12 cellular contexts compared by ENCODE assay signal in genomic region chr9:112532427-112532826, GRCh38. TPM values are rescaled to one million over a fixed set of nuclear protein-coding genes. Genes with fewer than 3 reads are reported as not detected.
DNase-seq lines count a peak whose midpoint lies in the region; ATAC-seq, FAIRE-seq and TF ChIP-seq lines count a peak whose summit lies in the region.
"Had no signal": no experiment of that assay in that cellular context is flagged by ENCODE, and none has a peak within 500 bp of the region (broad histone marks: within the 10 kb centered on the region; RNA-seq: fewer than 3 reads in every experiment).

No MANE protein-coding gene starts in this region.

- FAIRE-seq in K562 (lab: Jason Lieb, UNC) = no peak

- TF ChIP-seq CTCF in K562 (IDR thresholded peaks at IDR 0.05 in 2 of 3, conservative IDR thresholded peaks at IDR 0.05 in 1 of 3; ENCODE audit: insufficient read depth in 2 of 3, low read depth in 1 of 3, low read length in 3 of 3) (no peak), left lung (IDR thresholded peaks at IDR 0.05) (no peak)

- CTCF ChIA-PET in K562 (lab: Yijun Ruan, JAX; ENCODE audit: low intra/inter-chr PET ratio) = no interaction called here
- CTCF ChIA-PET in activated CD4-positive, alpha-beta memory T cell treated with anti-CD3 and anti-CD28 coated beads, Interleukin-2, amount 10 ng/mL, durations not matched to agents 7 days and 5 days (lab: Charles Lee) = no interaction called here

- H3K9ac ChIP-seq in K562 (ENCODE audit: insufficient read depth in 1 of 2, low read depth in 2 of 2, low read length in 2 of 2) = no peak overlapping the region
- H3K9ac ChIP-seq: KMS-11, SK-N-SH had no signal

- no peak overlapping the region for H2AFZ ChIP-seq in K562 (ENCODE audit: low read depth, low read length)

- no peak overlapping the region for H3K27ac Mint-ChIP-seq in activated CD4-positive, alpha-beta memory T cell treated with anti-CD3 and anti-CD28 coated beads, Interleukin-2, amount 10 ng/mL, durations not matched to agents 7 days and 5 days

- no peak overlapping the region for H3K4me3 ChIP-seq in K562
- no peak overlapping the region for H3K4me3 ChIP-seq in left lung

- no peaks in the 10 kb centered on the region for H3K9me1 ChIP-seq in K562 (ENCODE audit: control insufficient read depth, insufficient read depth, low read length)

- H3K4me2 ChIP-seq in K562 (ENCODE audit: insufficient read depth, low read length) = no peak overlapping the region
- H3K4me2 ChIP-seq: KMS-11, SK-N-SH had no signal

- no peak for TF ChIP-seq EP300 in K562 (IDR thresholded peaks at IDR 0.05; ENCODE audit: low read length)

- no peak for DNase-seq in Right ventricle myocardium superior
- DNase-seq in cardiac septum (ENCODE audit: low spot score) = no peak
- DNase-seq in K562 (ENCODE audit: extremely low read depth in 1 of 4, low spot score in 3 of 4) = no peak
- no peak for DNase-seq in left lung
- DNase-seq in cerebellum (ENCODE audit: low spot score) = no peak
- no peak for DNase-seq in activated CD4-positive, alpha-beta memory T cell treated with anti-CD3 and anti-CD28 coated beads, Interleukin-2, amount 10 ng/mL, durations not matched to agents 7 days and 5 days
- DNase-seq in NCI-H510A (lab: John Stamatoyannopoulos, UW) = no peak
- DNase-seq: activated gamma-delta T cell treated with Interleukin-2 at 50 U/mL for 16 hours, hippocampal formation, SK-N-SH had no signal

- no peaks in the 10 kb centered on the region for H3K27me3 Mint-ChIP-seq in activated CD4-positive, alpha-beta memory T cell treated with anti-CD3 and anti-CD28 coated beads, Interleukin-2, amount 10 ng/mL, durations not matched to agents 7 days and 5 days

- H3K27me3 ChIP-seq in K562 (ENCODE audit: control insufficient read depth in 2 of 2, insufficient read depth in 2 of 2, low read length in 2 of 2) = no peaks in the 10 kb centered on the region
- no peaks in the 10 kb centered on the region for H3K27me3 ChIP-seq in left lung

- POLR2A ChIA-PET in K562 (lab: Yijun Ruan, JAX) = interaction anchor here (1.0 to 1.1 kb wide), 4 partner anchors 9 to 41 kb away, joined by 3 read pairs; no protein-coding TSS in a partner anchor
- POLR2A ChIA-PET in activated CD4-positive, alpha-beta memory T cell treated with anti-CD3 and anti-CD28 coated beads, Interleukin-2, amount 10 ng/mL, durations not matched to agents 7 days and 5 days (lab: Charles Lee) = no interaction called here

- no peak for TF ChIP-seq RAD21 in K562 (CRISPR knock-in tag; conservative IDR thresholded peaks at IDR 0.05 in 1 of 2, IDR thresholded peaks at IDR 0.05 in 1 of 2)

- peak; percentile 89 for ATAC-seq in Right ventricle myocardium superior (ENCODE audit: poor library complexity)
- no peak for ATAC-seq in K562
- ATAC-seq in left lung = peak; percentile 86
- ATAC-seq in HG02759 (IDR thresholded peaks at IDR 0.05; ENCODE audit: unreplicated experiment) = no peak

- no TSS peak for BruUV-seq in K562 (replicated peaks; lab: Mats Ljungman, UMichigan)

- no peak for TF ChIP-seq POLR2A in K562 (conservative IDR thresholded peaks at IDR 0.05)

- peaks cover 2% of the 10 kb centered on the region for H3K9me3 Mint-ChIP-seq in activated CD4-positive, alpha-beta memory T cell treated with anti-CD3 and anti-CD28 coated beads, Interleukin-2, amount 10 ng/mL, durations not matched to agents 7 days and 5 days

- no peaks in the 10 kb centered on the region for H3K4me1 ChIP-seq in K562 (replicated peaks in 1 of 2; ENCODE audit: control insufficient read depth in 2 of 2, insufficient read depth in 2 of 2, low read length in 2 of 2)
- H3K4me1 ChIP-seq in left lung = peaks cover 0 to 10% of the 10 kb centered on the region in 2 donors

- H3K4me3 Mint-ChIP-seq in activated CD4-positive, alpha-beta memory T cell treated with anti-CD3 and anti-CD28 coated beads, Interleukin-2, amount 10 ng/mL, durations not matched to agents 7 days and 5 days = no peak overlapping the region

- peaks cover under 1% of the 10 kb centered on the region for H3K36me3 Mint-ChIP-seq in activated CD4-positive, alpha-beta memory T cell treated with anti-CD3 and anti-CD28 coated beads, Interleukin-2, amount 10 ng/mL, durations not matched to agents 7 days and 5 days (ENCODE audit: low read depth)

- peaks cover 29% of the 10 kb centered on the region for H3K79me2 ChIP-seq in K562 (ENCODE audit: control insufficient read depth, insufficient read depth, low read length)

- no peaks in the 10 kb centered on the region for H3K4me1 Mint-ChIP-seq in activated CD4-positive, alpha-beta memory T cell treated with anti-CD3 and anti-CD28 coated beads, Interleukin-2, amount 10 ng/mL, durations not matched to agents 7 days and 5 days

- H3K36me3 ChIP-seq in K562 (ENCODE audit: control insufficient read depth, insufficient read depth, low read length) (no peaks in the 10 kb centered on the region), left lung (no peaks in the 10 kb centered on the region)

- H3K27ac ChIP-seq in K562 (ENCODE audit: extremely low read depth, low read depth, low read length) (no peak overlapping the region), left lung (no peak overlapping the region)
- H3K27ac ChIP-seq: KMS-11 had no signal

- no peaks in the 10 kb centered on the region for H4K20me1 ChIP-seq in K562 (replicated peaks; ENCODE audit: control insufficient read depth, insufficient read depth, low read length)

- WGBS in K562 (ENCODE audit: insufficient coverage, low coverage, missing lambda C conversion rate) = 33% methylated on average over 1 of the region's 1 CpG

- in situ Hi-C loops in K562 (cut with MboI) = no loop called here

- H3K9me3 ChIP-seq in K562 (replicated peaks; ENCODE audit: control insufficient read depth, insufficient read depth, low read depth, low read length) = no peaks in the 10 kb centered on the region
- no peaks in the 10 kb centered on the region for H3K9me3 ChIP-seq in left lung
- H3K9me3 ChIP-seq: SK-N-SH had no signal

- intact Hi-C loops in Right ventricle myocardium superior (cut with DNase I) (no loop called here), cardiac septum (cut with DNase I) (no loop called here), K562 (cut with micrococcal nuclease) (no loop called here), left lung (cut with DNase I) (no loop called here)

TF ChIP-seq in K562, 482 proteins besides CTCF, POLR2A, EP300 and RAD21:
- TF ChIP-seq CEBPG (CRISPR knock-in tag; IDR thresholded peaks at IDR 0.05) = no peak
- TF ChIP-seq CEBPG (tag; conservative IDR thresholded peaks at IDR 0.05 in 1 of 2, IDR thresholded peaks at IDR 0.05 in 1 of 2) = 0 out of 4 replicates have a peak, but pooled peaks of 1 of the 2 experiments have one; percentile 39
- TF ChIP-seq SIN3A (IDR thresholded peaks at IDR 0.05; ENCODE audit: borderline replicate concordance in 2 of 2, control insufficient read depth in 1 of 2, low read depth in 2 of 2, low read length in 2 of 2) = no peak
- TF ChIP-seq CEBPB (tag; IDR thresholded peaks at IDR 0.05) = peak; percentile 85

RNA-seq across cellular contexts. Expression of gene KIAA1958, which starts 45.8 kb away (rescaled TPM):
- 3.9 TPM for total RNA-seq in Right ventricle myocardium superior
- 5.3 TPM for total RNA-seq in cardiac septum
- total RNA-seq in K562 (2011; cell fraction: chromatin; rRNA removed; ENCODE audit: low replicate concordance) = 49.8 and 66.2 TPM in 2 replicates
- 22.5 and 29.5 TPM in 2 replicates for total RNA-seq in K562 (2011; cell fraction: nucleolus; rRNA removed)
- 30.6 and 35.2 TPM in 2 replicates for total RNA-seq in K562 (2011; cell fraction: nucleoplasm; rRNA removed)
- 5.8 and 5.9 TPM in 2 replicates for total RNA-seq in K562 (2014; rRNA removed)
- total RNA-seq in K562 (2014; rRNA removed; fragmentation: Illumina TruSeq; extraction: Trizol) = 10.2 and 10.8 TPM in 2 replicates
- total RNA-seq in K562 (2015; rRNA removed; fragmentation: Illumina TruSeq; extraction: Trizol) = 10.1 TPM in 2 replicates
- total RNA-seq in K562 (2021) = 14.4 and 16.0 TPM in 2 replicates
- polyA plus RNA-seq in K562 (2011; rRNA removed) = 10.5 and 13.2 TPM in 2 replicates
- polyA plus RNA-seq in K562 (2011; cell fraction: cytosol; rRNA removed) = 8.3 and 14.3 TPM in 2 replicates
- polyA plus RNA-seq in K562 (2011; cell fraction: nucleus; rRNA removed) = 17.4 and 19.9 TPM in 2 replicates
- polyA plus RNA-seq in K562 (2012) = 5.3 and 6.2 TPM in 2 replicates
- 11.6 and 12.8 TPM in 2 replicates for polyA plus RNA-seq in K562 (2014; fragmentation: Illumina TruSeq; extraction: Trizol)
- polyA plus RNA-seq in K562 (2014; fragmentation: Nextera tagmentation; extraction: Ambion mirVana) = 1 to 10 TPM; 1.1 to 2.6 TPM
- 5.2 and 5.9 TPM in 2 replicates for polyA plus RNA-seq in K562 (2014; rRNA removed)
- polyA minus RNA-seq in K562 (2011; rRNA and poly(A)+ RNA removed) = 52.8 and 56.9 TPM in 2 replicates
- polyA minus RNA-seq in K562 (2011; cell fraction: cytosol; rRNA and poly(A)+ RNA removed) = 33.8 and 39.5 TPM in 2 replicates
- 24.6 and 45.3 TPM in 2 replicates for polyA minus RNA-seq in K562 (2011; cell fraction: nucleus; rRNA and poly(A)+ RNA removed)
- total RNA-seq in left lung = 10 to 100 TPM; 10.5 to 10.7 TPM
- total RNA-seq in cerebellum = 31.9 TPM
- 1 to 10 TPM; 6.9 to 7.4 TPM for total RNA-seq in activated CD4-positive, alpha-beta memory T cell treated with anti-CD3 and anti-CD28 coated beads, Interleukin-2, amount 10 ng/mL, durations not matched to agents 7 days and 5 days

Comparison
In these comparisons a context has a peak if more than half of its experiments do, and no peak if none do; other contexts are left out.
1. ATAC-seq: peak in Right ventricle myocardium superior (single experiment) and left lung (single experiment); none in K562 (single experiment) and HG02759 (single experiment).